Comparison of ENCODE assay signal across 13 cellular contexts in the genomic region with DNA sequence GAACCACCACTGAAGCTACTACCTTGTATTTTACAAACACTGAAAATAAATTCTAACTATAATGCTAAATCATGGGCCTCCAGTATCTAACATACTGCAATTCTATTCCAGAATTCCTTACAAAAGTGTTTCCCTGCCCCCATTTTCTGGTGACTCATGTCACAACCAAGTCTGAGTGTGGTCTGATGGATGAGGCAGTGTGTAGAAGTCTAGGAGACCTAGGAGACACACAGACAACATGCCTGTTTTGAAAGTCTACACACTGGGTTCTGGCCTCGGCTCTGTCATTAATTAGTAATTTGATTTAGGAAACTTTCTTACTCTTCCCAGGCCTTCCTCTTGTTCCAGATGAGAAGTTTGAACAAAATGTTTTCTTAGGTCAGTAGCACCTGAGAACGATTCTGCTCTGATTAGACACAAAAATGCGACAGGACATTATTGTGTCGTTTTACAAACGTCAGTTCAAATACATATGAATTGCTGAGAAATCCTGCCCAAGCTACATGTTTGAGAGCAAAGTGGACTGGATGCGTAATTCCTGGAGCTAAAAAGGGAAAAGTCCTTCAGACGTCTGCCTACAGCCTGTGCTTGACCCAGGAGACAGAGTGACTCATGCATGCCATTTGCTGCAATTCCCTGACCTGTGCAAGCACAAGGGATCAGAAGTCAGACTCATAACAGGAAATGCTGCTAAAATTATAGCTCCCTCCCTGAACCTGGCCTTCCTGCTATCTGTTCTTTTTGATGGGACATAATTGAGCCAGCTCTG.
DNase-seq lines count a peak whose midpoint lies in the region; ATAC-seq, FAIRE-seq and TF ChIP-seq lines count a peak whose summit lies in the region.
"Had no signal": no experiment of that assay in that cellular context is flagged by ENCODE, and none has a peak within 500 bp of the region (broad histone marks: within the 10 kb centered on the region; RNA-seq: fewer than 3 reads in every experiment).

No MANE protein-coding gene starts in this region.

- H3K9ac ChIP-seq in HepG2 (ENCODE audit: insufficient read depth, low read depth, low read length), result no peak overlapping the region

- H3K4me2 ChIP-seq in HepG2 (ENCODE audit: low read depth, low read length), result no peak overlapping the region

- in situ Hi-C loops in HepG2 (cut with HindIII; ENCODE audit: extremely low pct_ligation_motif_present, low pct_unique_long_range_greater_than_20kb), result no loop called here

- no peak for TF ChIP-seq RAD21 in HepG2 (CRISPR knock-in tag; IDR thresholded peaks at IDR 0.05)

- H3K4me1 Mint-ChIP-seq in chondrocyte (ENCODE audit: low read depth) (peaks cover 50% of the 10 kb centered on the region), WTC11 (no peaks in the 10 kb centered on the region)

- CTCF ChIA-PET in HepG2 (lab: Yijun Ruan, JAX; ENCODE audit: low intra/inter-chr PET ratio, low total read pairs) (no interaction called here), WTC11 (lab: Charles Lee) (no interaction called here)

- no peaks in the 10 kb centered on the region for H3K36me3 Mint-ChIP-seq in chondrocyte (ENCODE audit: low read depth)
- H3K36me3 Mint-ChIP-seq in WTC11, result peaks cover 76% of the 10 kb centered on the region

- no peaks in the 10 kb centered on the region for H3K27me3 Mint-ChIP-seq in chondrocyte (ENCODE audit: low read depth)
- H3K27me3 Mint-ChIP-seq in WTC11 (ENCODE audit: low read depth), result peaks cover 14% of the 10 kb centered on the region

- H3K79me2 ChIP-seq in HepG2 (ENCODE audit: insufficient read depth, low read length), result no peaks in the 10 kb centered on the region

- H3K27ac Mint-ChIP-seq in chondrocyte (ENCODE audit: unreplicated experiment), result peak overlapping the region; percentile 92
- no peak overlapping the region for H3K27ac Mint-ChIP-seq in WTC11

- TF ChIP-seq CTCF in chondrocyte (IDR thresholded peaks at IDR 0.05) (no peak), HepG2 (CRISPR knock-in tag; IDR thresholded peaks at IDR 0.05) (no peak), thoracic aorta (IDR thresholded peaks at IDR 0.05) (no peak), dorsolateral prefrontal cortex (IDR thresholded peaks at IDR 0.05 in 54 of 56, conservative IDR thresholded peaks at IDR 0.05 in 2 of 56; ENCODE audit: low read depth in 1 of 56, partially characterized antibody in 56 of 56) (no peak), WTC11 (IDR thresholded peaks at IDR 0.05) (no peak)

- no peaks in the 10 kb centered on the region for H4K20me1 ChIP-seq in HepG2 (ENCODE audit: insufficient read depth, low read length)

- ATAC-seq in HepG2 (peak; percentile 91), thoracic aorta (ENCODE audit: insufficient number of reproducible peaks, low FRiP score, low read depth) (peak; percentile 82), WTC11 (no peak)

- no TSS peak for BruUV-seq in HepG2 (replicated peaks; lab: Mats Ljungman, UMichigan)

- TF ChIP-seq POLR2A in HepG2 (IDR thresholded peaks at IDR 0.05; ENCODE audit: insufficient read depth in 1 of 2, low read depth in 2 of 2, low read length in 2 of 2), result no peak

- H3K4me3 Mint-ChIP-seq in chondrocyte (ENCODE audit: unreplicated experiment) (peak overlapping the region; percentile 14), WTC11 (no peak overlapping the region)

- peak; percentile 71 for DNase-seq in MG63
- no peak for DNase-seq in chondrocyte (ENCODE audit: low spot score)
- DNase-seq in HepG2 (ENCODE audit: low spot score), result peak; percentile 59
- DNase-seq in thoracic aorta (ENCODE audit: low spot score), result no peak
- DNase-seq in GOT3 (lab: John Stamatoyannopoulos, UW), result no peak
- no peak for DNase-seq in dorsolateral prefrontal cortex
- no peak for DNase-seq in activated CD8-positive, alpha-beta memory T cell treated with anti-CD3 and anti-CD28 coated beads, Interleukin-2, amount 50 U/mL, for 4 hours
- no peak for DNase-seq in WTC11 (ENCODE audit: low spot score)
- DNase-seq: activated T-cell treated with anti-CD3 and anti-CD28 coated beads, Interleukin-2, amount 50 U/mL, for 1 hour; DMS 273 treated with DMSO at 0.1 percent for 48 hours; NCI-H526 treated with DMSO at 0.1 percent for 48 hours; retina; T1000 had no signal

- POLR2A ChIA-PET in HepG2 (lab: Yijun Ruan, JAX) (no interaction called here), WTC11 (lab: Charles Lee) (no interaction called here)

- no peaks in the 10 kb centered on the region for H3K27me3 ChIP-seq in MG63
- H3K27me3 ChIP-seq in HepG2 (ENCODE audit: control insufficient read depth in 1 of 2, insufficient read depth in 2 of 2, low read length in 2 of 2), result no peaks in the 10 kb centered on the region
- H3K27me3 ChIP-seq in thoracic aorta (replicated peaks; ENCODE audit: insufficient read depth), result no peaks in the 10 kb centered on the region
- peaks cover 0 to 3% (median 0%) of the 10 kb centered on the region in 45 donors for H3K27me3 ChIP-seq in dorsolateral prefrontal cortex

- no peaks in the 10 kb centered on the region for H3K36me3 ChIP-seq in MG63
- no peaks in the 10 kb centered on the region for H3K36me3 ChIP-seq in HepG2 (replicated peaks in 1 of 2; ENCODE audit: control insufficient read depth in 1 of 2, insufficient read depth in 2 of 2, low read length in 2 of 2)
- H3K36me3 ChIP-seq in thoracic aorta, result no peaks in the 10 kb centered on the region

- intact Hi-C loops in HepG2 (cut with micrococcal nuclease; ENCODE audit: unreplicated experiment), result no loop called here
- intact Hi-C loops in dorsolateral prefrontal cortex (cut with DNase I), result no loop called here

- no peak for FAIRE-seq in HepG2 (lab: Jason Lieb, UNC)

- TF ChIP-seq EP300 in HepG2 (IDR thresholded peaks at IDR 0.05; ENCODE audit: low read depth in 2 of 2, low read length in 2 of 2), result no peak
- no peak for TF ChIP-seq EP300 in HepG2 (CRISPR knock-in tag; IDR thresholded peaks at IDR 0.05; ENCODE audit: borderline replicate concordance)

- H3K27ac ChIP-seq in HepG2 (ENCODE audit: extremely low read length, insufficient read depth, low read length) (no peak overlapping the region), thoracic aorta (peak overlapping the region in 1 of 2 donors; percentile 70), dorsolateral prefrontal cortex (peak overlapping the region in 2 of 59 donors; percentile 16 to 23)

- H3K4me1 ChIP-seq in HepG2 (ENCODE audit: insufficient read depth, low read length), result peaks cover 8% of the 10 kb centered on the region; the same call in 1 of the 2 replicates
- H3K4me1 ChIP-seq in thoracic aorta (ENCODE audit: control insufficient read depth in 1 of 2, low read depth in 2 of 2), result peaks cover 0 to 7% of the 10 kb centered on the region in 2 donors

- H3K9me3 Mint-ChIP-seq in chondrocyte (ENCODE audit: low read depth), result no peaks in the 10 kb centered on the region
- H3K9me3 Mint-ChIP-seq in WTC11, result peaks cover 74% of the 10 kb centered on the region

- no peak overlapping the region for H2AFZ ChIP-seq in HepG2 (ENCODE audit: low read length)

- H3K9me3 ChIP-seq in MG63 (no peaks in the 10 kb centered on the region), HepG2 (ENCODE audit: low read length) (peaks cover 69% of the 10 kb centered on the region), thoracic aorta (no peaks in the 10 kb centered on the region)

- under 1% methylated on average over 7 of the region's 7 CpGs for WGBS in HepG2 (ENCODE audit: low lambda C conversion rate)

- no peak overlapping the region for H3K4me3 ChIP-seq in MG63
- H3K4me3 ChIP-seq in HepG2 (replicated peaks in 1 of 3; ENCODE audit: insufficient read depth in 1 of 3, low read depth in 2 of 3, low read length in 3 of 3), result no peak overlapping the region
- H3K4me3 ChIP-seq in thoracic aorta, result no peak overlapping the region
- no peak overlapping the region for H3K4me3 ChIP-seq in dorsolateral prefrontal cortex

TF ChIP-seq in HepG2, 621 proteins besides CTCF, POLR2A, EP300 and RAD21 (continues in another document):
- TF ChIP-seq RARA (CRISPR knock-in tag; IDR thresholded peaks at IDR 0.05) (peak; percentile 70), GRHL1 (CRISPR knock-in tag; conservative IDR thresholded peaks at IDR 0.05) (no peak), ZNF451 (CRISPR knock-in tag; IDR thresholded peaks at IDR 0.05) (no peak), FOSL1 (CRISPR knock-in tag; IDR thresholded peaks at IDR 0.05; ENCODE audit: borderline replicate concordance) (peak; percentile 68; the same call in 1 of the 2 replicates), MIXL1 (CRISPR knock-in tag; IDR thresholded peaks at IDR 0.05) (0 out of 2 replicates have a peak, but pooled peaks have one; percentile 18)

TF ChIP-seq in WTC11, 78 proteins besides CTCF, POLR2A, EP300 and RAD21 (continues in another document):
- TF ChIP-seq NR3C1 (CRISPR knock-in tag; conservative IDR thresholded peaks at IDR 0.05; ENCODE audit: low read depth) (no peak), ZNF423 (CRISPR knock-in tag; IDR thresholded peaks at IDR 0.05) (no peak), IRF1 (CRISPR knock-in tag; IDR thresholded peaks at IDR 0.05) (no peak), ATF2 (CRISPR knock-in tag; IDR thresholded peaks at IDR 0.05; ENCODE audit: borderline replicate concordance, low read depth) (no peak), GRHL2 (CRISPR knock-in tag; IDR thresholded peaks at IDR 0.05; ENCODE audit: insufficient replicate concordance, severe bottlenecking) (no peak), ZNF138 (CRISPR knock-in tag; conservative IDR thresholded peaks at IDR 0.05) (no peak)
- TF ChIP-seq, protein P1, sequence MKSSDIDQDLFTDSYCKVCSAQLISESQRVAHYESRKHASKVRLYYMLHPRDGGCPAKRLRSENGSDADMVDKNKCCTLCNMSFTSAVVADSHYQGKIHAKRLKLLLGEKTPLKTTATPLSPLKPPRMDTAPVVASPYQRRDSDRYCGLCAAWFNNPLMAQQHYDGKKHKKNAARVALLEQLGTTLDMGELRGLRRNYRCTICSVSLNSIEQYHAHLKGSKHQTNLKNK (CRISPR knock-in tag; IDR thresholded peaks at IDR 0.05), result no peak

Comparison
In these comparisons a context has a peak if more than half of its experiments do, and no peak if none do; other contexts are left out.
1. DNase-seq: peak in MG63 (single experiment) and HepG2 (single experiment); none in chondrocyte (single experiment), thoracic aorta (single experiment), GOT3 (single experiment), dorsolateral prefrontal cortex (0 of 10), activated CD8-positive, alpha-beta memory T cell treated with anti-CD3 and anti-CD28 coated beads, Interleukin-2, amount 50 U/mL, for 4 hours (single experiment) and WTC11 (single experiment).